9 cellular contexts compared by ENCODE assay signal in genomic region chr2:26720322-26721166, GRCh38. TPM values are rescaled to one million over a fixed set of nuclear protein-coding genes. Genes with fewer than 3 reads are reported as not detected.
DNase-seq lines count a peak whose midpoint lies in the region; ATAC-seq and TF ChIP-seq lines count a peak whose summit lies in the region.
"Had no signal": no experiment of that assay in that cellular context is flagged by ENCODE, and none has a peak within 500 bp of the region (broad histone marks: within the 10 kb centered on the region; RNA-seq: fewer than 3 reads in every experiment).

No MANE protein-coding gene starts in this region.

- H3K27me3 Mint-ChIP-seq in CD14-positive monocyte (ENCODE audit: low read depth in 3 of 3): peaks cover 0 to 6% (median 4%) of the 10 kb centered on the region in 3 donors

- H3K4me3 ChIP-seq in uterus: no peak overlapping the region

- ATAC-seq in HG03135 (IDR thresholded peaks at IDR 0.05; ENCODE audit: unreplicated experiment): no peak

- H3K27ac Mint-ChIP-seq in CD14-positive monocyte: no peak overlapping the region
- H3K27ac Mint-ChIP-seq: T-helper 1 cell treated with Interleukin-12 subunit alpha and Interleukin-12 subunit beta and Interleukin-4 antibody, amounts not matched to agents 30 μg/mL and 1 μg/mL, for 36 hours had no signal

- no peaks in the 10 kb centered on the region for H3K36me3 ChIP-seq in uterus

- intact Hi-C loops in uterus (cut with DNase I; ENCODE audit: low total_unique reads) (no loop called here), CD14-positive monocyte (cut with micrococcal nuclease) (no loop called here)

- no peaks in the 10 kb centered on the region for H3K4me1 Mint-ChIP-seq in CD14-positive monocyte

- peaks cover 0 to 5% of the 10 kb centered on the region in 2 donors for H3K4me1 ChIP-seq in uterus

- H3K9me3 ChIP-seq in uterus: no peaks in the 10 kb centered on the region

- no peaks in the 10 kb centered on the region for H3K27me3 ChIP-seq in uterus

- H3K36me3 Mint-ChIP-seq in CD14-positive monocyte: no peaks in the 10 kb centered on the region

- H3K4me3 Mint-ChIP-seq in CD14-positive monocyte: no peak overlapping the region
- H3K4me3 Mint-ChIP-seq: T-helper 1 cell treated with Interleukin-12 subunit alpha and Interleukin-12 subunit beta and Interleukin-4 antibody, amounts not matched to agents 30 μg/mL and 1 μg/mL, for 36 hours had no signal

- DNase-seq in NCI-H345 (lab: John Stamatoyannopoulos, UW) (peak; percentile 24), NCI-H345 treated with DMSO at 0.1 percent for 48 hours (lab: John Stamatoyannopoulos, UW; ENCODE audit: unreplicated experiment) (no peak), lung microvascular endothelial cell (ENCODE audit: low read depth in 2 of 2) (peak; percentile 77 to 90), uterus (peak; percentile 67), CD14-positive monocyte (ENCODE audit: low spot score) (no peak)
- DNase-seq in activated CD4-positive, CD25-positive, alpha-beta regulatory T cell treated with anti-CD3 and anti-CD28 coated beads, Interleukin-2, amount 50 U/mL, for 72 hours: no peak

- peak overlapping the region; percentile 29 for H3K27ac ChIP-seq in cingulate gyrus (ENCODE audit: low read depth, low read length)
- peak overlapping the region; percentile 0 to 13 for H3K27ac ChIP-seq in uterus

- no peak for TF ChIP-seq POLR2A in uterus (IDR thresholded peaks at IDR 0.05)

- H3K9me3 Mint-ChIP-seq in CD14-positive monocyte: peaks cover 0 to 1% (median 0%) of the 10 kb centered on the region in 7 donors
- H3K9me3 Mint-ChIP-seq: T-helper 1 cell treated with Interleukin-12 subunit alpha and Interleukin-12 subunit beta and Interleukin-4 antibody, amounts not matched to agents 30 μg/mL and 1 μg/mL, for 36 hours had no signal

- TF ChIP-seq CTCF in uterus (IDR thresholded peaks at IDR 0.05): no peak
- TF ChIP-seq CTCF in CD14-positive monocyte (IDR thresholded peaks at IDR 0.05): no peak

RNA-seq across cellular contexts. Expression of gene KCNK3, which starts 28.0 kb away (rescaled TPM):
- total RNA-seq in lung microvascular endothelial cell (not detected in 2 replicates), uterus (1 to 10 TPM in 3 of 4 donors, under 1 TPM in 1; 0.29 to 7.8 (median 4.6) TPM)
- not detected for polyA plus RNA-seq in CD14-positive monocyte

RNA-seq across cellular contexts. Expression of gene SLC35F6, which starts 43.5 kb away (rescaled TPM):
- total RNA-seq in lung microvascular endothelial cell (23.1 and 38.3 TPM in 2 replicates), uterus (10 to 100 TPM in 3 of 4 donors, 1 to 10 TPM in 1; 8.2 to 44.2 (median 18.5) TPM)
- polyA plus RNA-seq in CD14-positive monocyte: 10 to 100 TPM; 11.3 to 15.1 TPM

Comparison
In these comparisons a context has a peak if more than half of its experiments do, and no peak if none do; other contexts are left out.
1. DNase-seq: peak in NCI-H345 (single experiment), lung microvascular endothelial cell (2 of 2) and uterus (2 of 2); none in NCI-H345 treated with DMSO at 0.1 percent for 48 hours (single experiment), activated CD4-positive, CD25-positive, alpha-beta regulatory T cell treated with anti-CD3 and anti-CD28 coated beads, Interleukin-2, amount 50 U/mL, for 72 hours (single experiment) and CD14-positive monocyte (single experiment).